Comparison of ENCODE assay signal across 8 cellular contexts in genomic region chr15:65132841-65133549, GRCh38. TPM values are rescaled to one million over a fixed set of nuclear protein-coding genes. Genes with fewer than 3 reads are reported as not detected.
DNase-seq lines count a peak whose midpoint lies in the region; ATAC-seq, FAIRE-seq and TF ChIP-seq lines count a peak whose summit lies in the region.

No MANE protein-coding gene starts in this region.

- H2AFZ ChIP-seq in endothelial cell of umbilical vein (ENCODE audit: low read depth, low read length): peak overlapping the region; percentile 44

- FAIRE-seq in endothelial cell of umbilical vein (lab: Jason Lieb, UNC): no peak

- peak overlapping the region; percentile 67 for H3K4me3 ChIP-seq in GM08714 (ENCODE audit: low read length)
- H3K4me3 ChIP-seq in endothelial cell of umbilical vein (replicated peaks in 1 of 3; ENCODE audit: insufficient read depth in 1 of 3, low read depth in 1 of 3, low read length in 3 of 3): peak overlapping the region; percentile 29 to 94 (median 72)
- H3K4me3 ChIP-seq in muscle layer of colon (ENCODE audit: low read depth in 1 of 2, low read length in 2 of 2): peak overlapping the region; percentile 86 to 88
- H3K4me3 ChIP-seq in thymus (ENCODE audit: low read length): peak overlapping the region; percentile 97

- under 1% methylated on average over 94 of the region's 94 CpGs for WGBS in thymus

- peak overlapping the region; percentile 98 for H3K4me2 ChIP-seq in endothelial cell of umbilical vein (ENCODE audit: insufficient read depth, low read length)

- BruUV-seq in endothelial cell of umbilical vein (replicated peaks; lab: Mats Ljungman, UMichigan): TSS peak; percentile 45

- dilution Hi-C loops in endothelial cell of umbilical vein (cut with MboI; ENCODE audit: extremely low pct_ligation_motif_present, low sequenced_read_pairs): no loop called here

- intact Hi-C loops in endothelial cell of umbilical vein (cut with micrococcal nuclease): loop anchor here (1.0 to 2.0 kb wide), 4 partner anchors 51 to 402 kb away; partner anchors contain the start of gene RNU5A-1

- TF ChIP-seq CTCF in endothelial cell of umbilical vein (IDR thresholded peaks at IDR 0.05; ENCODE audit: extremely low read depth in 1 of 2, insufficient read depth in 1 of 2, low read depth in 1 of 2, low read length in 2 of 2): peak in 1 of 2 donors; percentile 13

- TF ChIP-seq RAD21 in Ishikawa (IDR thresholded peaks at IDR 0.05; ENCODE audit: low read depth): no peak

- TF ChIP-seq POLR2A in endothelial cell of umbilical vein (IDR thresholded peaks at IDR 0.05; ENCODE audit: low read depth, low read length): no peak

- H3K9me3 ChIP-seq in endothelial cell of umbilical vein (replicated peaks; ENCODE audit: control insufficient read depth, insufficient read depth, low read length) (no peaks in the 10 kb centered on the region), muscle layer of colon (ENCODE audit: low read length) (no peaks in the 10 kb centered on the region), thymus (ENCODE audit: control insufficient read depth) (no peaks in the 10 kb centered on the region)

- POLR2A ChIA-PET in endothelial cell of umbilical vein (lab: Charles Lee): no interaction called here

- no peak for TF ChIP-seq EP300 in Ishikawa (IDR thresholded peaks at IDR 0.05; ENCODE audit: borderline replicate concordance)

- CTCF ChIA-PET in endothelial cell of umbilical vein (lab: Charles Lee): interaction anchor here (1.6 kb wide), 1 partner anchor 30 kb away, joined by 3 read pairs; no protein-coding TSS in a partner anchor

- peaks cover 10% of the 10 kb centered on the region for H3K4me1 ChIP-seq in endothelial cell of umbilical vein (ENCODE audit: control insufficient read depth, extremely low read depth, insufficient read depth, low read length)
- H3K4me1 ChIP-seq in muscle layer of colon (ENCODE audit: insufficient read depth, low read length): peaks cover 6% of the 10 kb centered on the region
- peaks cover 9% of the 10 kb centered on the region for H3K4me1 ChIP-seq in thymus (ENCODE audit: control insufficient read depth, insufficient read depth, low read length)

- H3K9me1 ChIP-seq in endothelial cell of umbilical vein (replicated peaks; ENCODE audit: control insufficient read depth, extremely low read depth, insufficient read depth, low read length): no peaks in the 10 kb centered on the region

- H3K9ac ChIP-seq in endothelial cell of umbilical vein (replicated peaks; ENCODE audit: extremely low read depth, insufficient read depth, low read length) (peak overlapping the region; percentile 93), muscle layer of colon (ENCODE audit: low read length) (peak overlapping the region; percentile 29)

- peak; percentile 39 for ATAC-seq in GM21737 (IDR thresholded peaks at IDR 0.05; ENCODE audit: unreplicated experiment)

- H4K20me1 ChIP-seq in endothelial cell of umbilical vein (replicated peaks; ENCODE audit: control insufficient read depth, extremely low read depth, insufficient read depth, low read length): no peaks in the 10 kb centered on the region

- H3K27me3 ChIP-seq in endothelial cell of umbilical vein (ENCODE audit: control insufficient read depth in 2 of 2, insufficient read depth in 2 of 2, low read length in 2 of 2) (no peaks in the 10 kb centered on the region), muscle layer of colon (ENCODE audit: control insufficient read depth in 1 of 2, insufficient read depth in 2 of 2, low read length in 2 of 2) (no peaks in the 10 kb centered on the region), thymus (ENCODE audit: control insufficient read depth, insufficient read depth) (no peaks in the 10 kb centered on the region)

- H3K36me3 ChIP-seq in endothelial cell of umbilical vein (ENCODE audit: control insufficient read depth in 2 of 2, extremely low read depth in 1 of 2, insufficient read depth in 2 of 2, low read length in 2 of 2) (peaks cover 6 to 12% of the 10 kb centered on the region in 2 experiments), muscle layer of colon (ENCODE audit: insufficient read depth, low read length) (peaks cover 16% of the 10 kb centered on the region), thymus (ENCODE audit: control insufficient read depth, insufficient read depth) (peaks cover 21% of the 10 kb centered on the region)

- H3K27ac ChIP-seq in endothelial cell of umbilical vein (ENCODE audit: insufficient read depth, low read depth, low read length) (peak overlapping the region; percentile 46), muscle layer of colon (ENCODE audit: low read depth, low read length) (peak overlapping the region; percentile 85), thymus (ENCODE audit: low read depth) (peak overlapping the region; percentile 92)

- DNase-seq in activated CD4-positive, alpha-beta T cell treated with anti-CD3 and anti-CD28 coated beads, Interleukin-2, amount 50 U/mL, for 1 hour: peak; percentile 23
- DNase-seq in endothelial cell of umbilical vein (ENCODE audit: low read depth, low spot score) (peak; percentile 71), NCI-H2196 (lab: John Stamatoyannopoulos, UW; ENCODE audit: unreplicated experiment) (no peak)

- H3K79me2 ChIP-seq in endothelial cell of umbilical vein (ENCODE audit: control insufficient read depth, insufficient read depth, low read length): peaks cover 21% of the 10 kb centered on the region

TF ChIP-seq in Ishikawa, 13 proteins besides CTCF, POLR2A, EP300 and RAD21:
- TF ChIP-seq MAX (IDR thresholded peaks at IDR 0.05): peak; percentile 26; the same call in 1 of the 2 replicates
- no peak for TF ChIP-seq NFIC (IDR thresholded peaks at IDR 0.05)

TF ChIP-seq in endothelial cell of umbilical vein, 7 proteins besides CTCF, POLR2A, EP300 and RAD21:
- TF ChIP-seq MYC (IDR thresholded peaks at IDR 0.05; ENCODE audit: low read depth, low read length): no peak
- TF ChIP-seq GATA2 (IDR thresholded peaks at IDR 0.05; ENCODE audit: insufficient read depth, insufficient read length, low read depth, low read length): no peak
- no peak for TF ChIP-seq POLR2AphosphoS5 (IDR thresholded peaks at IDR 0.05; ENCODE audit: insufficient read depth, low read depth, low read length)
- no peak for TF ChIP-seq MAX (IDR thresholded peaks at IDR 0.05; ENCODE audit: insufficient read depth, insufficient read length)
- TF ChIP-seq JUN (IDR thresholded peaks at IDR 0.05; ENCODE audit: borderline replicate concordance, insufficient read depth, insufficient read length, low read depth): no peak
- TF ChIP-seq FOS (IDR thresholded peaks at IDR 0.05; ENCODE audit: borderline replicate concordance, insufficient read depth, low read length): no peak
- TF ChIP-seq EZH2 (IDR thresholded peaks at IDR 0.05; ENCODE audit: borderline replicate concordance, low read depth, low read length, severe bottlenecking): no peak

RNA-seq across cellular contexts. Expression of gene PDCD7, which starts 0.6 kb away (rescaled TPM):
- 19.5 and 26.6 TPM in 2 replicates for total RNA-seq in endothelial cell of umbilical vein
- 11.1 and 12.1 TPM in 2 replicates for polyA plus RNA-seq in endothelial cell of umbilical vein
- 13.3 and 14.1 TPM in 2 replicates for polyA plus RNA-seq in endothelial cell of umbilical vein (2011; cell fraction: cytosol; rRNA removed)
- polyA plus RNA-seq in endothelial cell of umbilical vein (2011; cell fraction: nucleus; rRNA removed): 17.1 and 27.8 TPM in 2 replicates
- 12.2 and 13.9 TPM in 2 replicates for polyA plus RNA-seq in endothelial cell of umbilical vein (2012)
- polyA minus RNA-seq in endothelial cell of umbilical vein: 11.2 and 18.0 TPM in 2 replicates
- polyA minus RNA-seq in endothelial cell of umbilical vein (2011; cell fraction: cytosol; rRNA and poly(A)+ RNA removed): 30.2 TPM
- 11.5 and 14.8 TPM in 2 replicates for polyA minus RNA-seq in endothelial cell of umbilical vein (2011; cell fraction: nucleus; rRNA and poly(A)+ RNA removed)
- polyA plus RNA-seq in thymus: 16.6 TPM

RNA-seq across cellular contexts. Expression of gene UBAP1L, which starts 18.0 kb away (rescaled TPM):
- 3.9 and 5.0 TPM in 2 replicates for total RNA-seq in endothelial cell of umbilical vein
- polyA plus RNA-seq in endothelial cell of umbilical vein (1.9 and 2.9 TPM in 2 replicates), thymus (6.1 TPM)
- 0.26 and 0.62 TPM in 2 replicates for polyA plus RNA-seq in endothelial cell of umbilical vein (2011; cell fraction: cytosol; rRNA removed)
- polyA plus RNA-seq in endothelial cell of umbilical vein (2011; cell fraction: nucleus; rRNA removed): 16.2 and 17.2 TPM in 2 replicates
- polyA plus RNA-seq in endothelial cell of umbilical vein (2012): 0.50 and 0.61 TPM in 2 replicates
- polyA minus RNA-seq in endothelial cell of umbilical vein: 3.7 and 3.9 TPM in 2 replicates
- polyA minus RNA-seq in endothelial cell of umbilical vein (2011; cell fraction: cytosol; rRNA and poly(A)+ RNA removed): 1.1 TPM
- polyA minus RNA-seq in endothelial cell of umbilical vein (2011; cell fraction: nucleus; rRNA and poly(A)+ RNA removed): 7.6 and 8.6 TPM in 2 replicates

RNA-seq across cellular contexts. Expression of gene CLPX, which starts 52.1 kb away (rescaled TPM):
- 41.4 and 41.8 TPM in 2 replicates for total RNA-seq in endothelial cell of umbilical vein
- polyA plus RNA-seq in endothelial cell of umbilical vein (8.0 and 11.1 TPM in 2 replicates), thymus (23.5 TPM)
- 16.6 and 17.1 TPM in 2 replicates for polyA plus RNA-seq in endothelial cell of umbilical vein (2011; cell fraction: cytosol; rRNA removed)
- polyA plus RNA-seq in endothelial cell of umbilical vein (2011; cell fraction: nucleus; rRNA removed): 30.3 and 37.4 TPM in 2 replicates
- 30.5 and 36.2 TPM in 2 replicates for polyA plus RNA-seq in endothelial cell of umbilical vein (2012)
- polyA minus RNA-seq in endothelial cell of umbilical vein: 21.8 and 30.6 TPM in 2 replicates
- 32.0 TPM for polyA minus RNA-seq in endothelial cell of umbilical vein (2011; cell fraction: cytosol; rRNA and poly(A)+ RNA removed)
- polyA minus RNA-seq in endothelial cell of umbilical vein (2011; cell fraction: nucleus; rRNA and poly(A)+ RNA removed): 26.0 and 26.6 TPM in 2 replicates

RNA-seq across cellular contexts. Expression of gene KBTBD13, which starts 56.4 kb away (rescaled TPM):
- not detected in 2 replicates for total RNA-seq in endothelial cell of umbilical vein
- not detected in 2 replicates for polyA plus RNA-seq in endothelial cell of umbilical vein
- polyA plus RNA-seq in endothelial cell of umbilical vein (2011; cell fraction: cytosol; rRNA removed): not detected in 2 replicates
- polyA plus RNA-seq in endothelial cell of umbilical vein (2011; cell fraction: nucleus; rRNA removed): not detected in 2 replicates
- not detected in 2 replicates for polyA plus RNA-seq in endothelial cell of umbilical vein (2012)
- polyA minus RNA-seq in endothelial cell of umbilical vein: not detected in 2 replicates
- not detected for polyA minus RNA-seq in endothelial cell of umbilical vein (2011; cell fraction: cytosol; rRNA and poly(A)+ RNA removed)
- not detected in 2 replicates for polyA minus RNA-seq in endothelial cell of umbilical vein (2011; cell fraction: nucleus; rRNA and poly(A)+ RNA removed)
- polyA plus RNA-seq in thymus: under 0.01 TPM
